Comparison of ENCODE assay signal across 11 cellular contexts in genomic region chr16:51155199-51155607, GRCh38. TPM values are rescaled to one million over a fixed set of nuclear protein-coding genes. Genes with fewer than 3 reads are reported as not detected.
DNase-seq lines count a peak whose midpoint lies in the region; ATAC-seq and TF ChIP-seq lines count a peak whose summit lies in the region.
"Had no signal": no experiment of that assay in that cellular context is flagged by ENCODE, and none has a peak within 500 bp of the region (broad histone marks: within the 10 kb centered on the region; RNA-seq: fewer than 3 reads in every experiment).

No MANE protein-coding gene starts in this region.

- H3K27ac ChIP-seq in AG04450 (ENCODE audit: low read depth, low read length), result peak overlapping the region; percentile 70
- H3K27ac ChIP-seq in IMR-90 (ENCODE audit: insufficient read depth, low read length), result peak overlapping the region; percentile 90
- H3K27ac ChIP-seq in gastroesophageal sphincter, result no peak overlapping the region

- H4K5ac ChIP-seq in IMR-90 (ENCODE audit: low read depth, low read length), result peak overlapping the region; percentile 83

- TF ChIP-seq CTCF in AG04450 (IDR thresholded peaks at IDR 0.05; ENCODE audit: low read depth, low read length) (no peak), IMR-90 (conservative IDR thresholded peaks at IDR 0.05; ENCODE audit: low read depth, low read length) (no peak), fibroblast of the aortic adventitia (IDR thresholded peaks at IDR 0.05; ENCODE audit: insufficient read depth, low read length) (no peak), osteocyte (IDR thresholded peaks at IDR 0.05) (no peak), gastroesophageal sphincter (IDR thresholded peaks at IDR 0.05) (no peak)

- peaks cover 9 to 25% of the 10 kb centered on the region in 2 experiments; a peak in 1 of 4 replicates for H3K79me1 ChIP-seq in IMR-90 (ENCODE audit: low read depth in 1 of 2, low read length in 2 of 2)

- H4K91ac ChIP-seq in IMR-90 (ENCODE audit: insufficient read depth, low read depth, low read length), result peak overlapping the region; percentile 50

- peak overlapping the region; percentile 66 for H2AK9ac ChIP-seq in IMR-90 (replicated peaks; ENCODE audit: low read depth, low read length, poor library complexity)

- H2BK20ac ChIP-seq in IMR-90 (ENCODE audit: low read depth, low read length), result 0 out of 2 replicates have a peak overlapping the region, but pooled peaks have one; percentile 9

- H3K36me3 Mint-ChIP-seq in osteocyte (ENCODE audit: unreplicated experiment), result no peaks in the 10 kb centered on the region

- H3K4me1 ChIP-seq in IMR-90 (ENCODE audit: control insufficient read depth, insufficient read depth, low read length) (peaks cover 7% of the 10 kb centered on the region), gastroesophageal sphincter (peaks cover 0 to 59% (median 31%) of the 10 kb centered on the region in 3 donors)

- H3K4me3 Mint-ChIP-seq in osteocyte (ENCODE audit: unreplicated experiment), result peak overlapping the region; percentile 44
- H3K4me3 Mint-ChIP-seq: activated T-cell treated with anti-CD3 and anti-CD28 coated beads, Interleukin-2, amount 50 U/mL, for 24 hours had no signal

- DNase-seq in AG04450 (ENCODE audit: low read depth, low spot score) (no peak), IMR-90 (no peak), fibroblast of the aortic adventitia (ENCODE audit: low read depth) (no peak), osteocyte (ENCODE audit: extremely low spot score, unreplicated experiment) (no peak), cerebellum (ENCODE audit: low spot score) (no peak), G401 (ENCODE audit: low spot score) (no peak), NCI-H774 (lab: John Stamatoyannopoulos, UW) (no peak)
- DNase-seq: activated T-cell treated with anti-CD3 and anti-CD28 coated beads, Interleukin-2, amount 50 U/mL, for 24 hours; NCI-H2171 treated with DMSO at 0.1 percent for 48 hours; SW 1271 had no signal

- CTCF ChIA-PET in AG04450 (lab: Charles Lee), result interaction anchor here (0.6 kb wide), 1 partner anchor 349 kb away, joined by 3 read pairs; no protein-coding TSS in a partner anchor
- CTCF ChIA-PET in IMR-90 (lab: Yijun Ruan, JAX), result interaction anchor here (0.7 kb wide), 1 partner anchor 307 kb away, joined by 4 read pairs; no protein-coding TSS in a partner anchor

- H3K18ac ChIP-seq in IMR-90 (ENCODE audit: low read depth, low read length), result peak overlapping the region; percentile 71; the same call in 1 of the 2 replicates

- peak overlapping the region; percentile 77 for H3K4ac ChIP-seq in IMR-90 (ENCODE audit: low read depth, low read length)

- POLR2A ChIA-PET in AG04450 (lab: Yijun Ruan, JAX), result no interaction called here
- POLR2A ChIA-PET in IMR-90 (lab: Charles Lee; ENCODE audit: unreplicated experiment), result interaction anchor here (0.8 kb wide), 1 partner anchor 383 kb away, joined by 3 read pairs; no protein-coding TSS in a partner anchor

- peak overlapping the region; percentile 52 for H3K14ac ChIP-seq in IMR-90 (replicated peaks; ENCODE audit: low read depth, low read length)

- H2BK5ac ChIP-seq in IMR-90 (ENCODE audit: low read depth, low read length, poor library complexity, severe bottlenecking), result peak overlapping the region; percentile 47

- peak overlapping the region; percentile 37 to 52; a peak in 2 of 4 replicates for H4K8ac ChIP-seq in IMR-90 (ENCODE audit: low read depth in 2 of 2, low read length in 2 of 2)

- peak overlapping the region; percentile 79 for H3K9ac ChIP-seq in IMR-90 (ENCODE audit: low read depth, low read length)

- intact Hi-C loops in IMR-90 (cut with micrococcal nuclease), result loop anchor here (10.0 kb wide), 2 partner anchors 170 to 240 kb away; no protein-coding TSS in a partner anchor

- peak overlapping the region; percentile 51 for H3K4me3 ChIP-seq in AG04450 (ENCODE audit: low read depth, low read length)
- peak overlapping the region; percentile 32 for H3K4me3 ChIP-seq in IMR-90 (ENCODE audit: insufficient read depth, low read depth, low read length)
- H3K4me3 ChIP-seq in fibroblast of the aortic adventitia (ENCODE audit: low read depth, low read length), result peak overlapping the region; percentile 45
- H3K4me3 ChIP-seq in gastroesophageal sphincter, result peak overlapping the region in 1 of 2 donors; percentile 36

- in situ Hi-C loops in IMR-90 (cut with MboI; ENCODE audit: low sequenced_read_pairs), result no loop called here
- in situ Hi-C loops in G401 (cut with HindIII; ENCODE audit: low sequenced_read_pairs), result no loop called here

- 0 out of 2 replicates have a peak, but pooled peaks cover 5% of the 10 kb centered on the region for H4K20me1 ChIP-seq in IMR-90 (ENCODE audit: insufficient read depth, low read length)

- H3K27me3 ChIP-seq in AG04450 (ENCODE audit: control insufficient read depth, insufficient read depth, low read length), result peaks cover 17% of the 10 kb centered on the region
- H3K27me3 ChIP-seq in IMR-90 (ENCODE audit: control insufficient read depth, insufficient read depth, low read length), result peaks cover 3% of the 10 kb centered on the region; the same call in 1 of the 2 replicates
- peaks cover 97% of the 10 kb centered on the region for H3K27me3 ChIP-seq in gastroesophageal sphincter

- H3K23ac ChIP-seq in IMR-90 (ENCODE audit: low read depth, low read length), result peak overlapping the region; percentile 68; the same call in 1 of the 2 replicates

- H3K4me1 Mint-ChIP-seq in osteocyte (ENCODE audit: unreplicated experiment), result peaks cover 24% of the 10 kb centered on the region

- no peak for TF ChIP-seq RAD21 in IMR-90 (IDR thresholded peaks at IDR 0.05; ENCODE audit: low read length)

- WGBS in IMR-90 (ENCODE audit: extremely low coverage in 2 of 2, insufficient read length in 1 of 2), 2 experiments, result 0% methylated on average over 9 of the region's 20 CpGs; no CpG with 5 or more reads in 1 of the 2 experiments
- WGBS in gastroesophageal sphincter (ENCODE audit: low coverage in 1 of 2), 2 donors, result 0% methylated on average over 7 of the region's 20 CpGs; no CpG with 5 or more reads in 1 of the 2 donors

- H2AK5ac ChIP-seq in IMR-90 (ENCODE audit: low read depth, low read length), result peak overlapping the region; percentile 56; the same call in 1 of the 2 replicates

- no peaks in the 10 kb centered on the region for H3K36me3 ChIP-seq in IMR-90 (ENCODE audit: control insufficient read depth, insufficient read depth, low read length)
- no peaks in the 10 kb centered on the region for H3K36me3 ChIP-seq in gastroesophageal sphincter

- H3K9me3 ChIP-seq in AG04450 (ENCODE audit: control insufficient read depth, insufficient read depth, low read length) (peaks cover 8% of the 10 kb centered on the region; the same call in 1 of the 2 replicates), IMR-90 (ENCODE audit: control insufficient read depth, insufficient read depth, low read length) (no peaks in the 10 kb centered on the region), gastroesophageal sphincter (peaks cover 0 to 4% (median 0%) of the 10 kb centered on the region in 3 donors)

- TF ChIP-seq POLR2A in IMR-90 (IDR thresholded peaks at IDR 0.05; ENCODE audit: low read depth, low read length), result no peak
- TF ChIP-seq POLR2A in gastroesophageal sphincter (IDR thresholded peaks at IDR 0.05), result no peak

- no peaks in the 10 kb centered on the region for H3K9me3 Mint-ChIP-seq in osteocyte (ENCODE audit: unreplicated experiment)
- H3K9me3 Mint-ChIP-seq: activated T-cell treated with anti-CD3 and anti-CD28 coated beads, Interleukin-2, amount 50 U/mL, for 24 hours had no signal

- H3K27ac Mint-ChIP-seq in osteocyte (ENCODE audit: unreplicated experiment), result no peak overlapping the region
- H3K27ac Mint-ChIP-seq: activated T-cell treated with anti-CD3 and anti-CD28 coated beads, Interleukin-2, amount 50 U/mL, for 24 hours had no signal

- dilution Hi-C loops in IMR-90 (cut with HindIII; ENCODE audit: low sequenced_read_pairs, unreplicated experiment), result no loop called here

- no peak overlapping the region; the same call in 1 of the 2 replicates for H3K56ac ChIP-seq in IMR-90 (ENCODE audit: extremely low read depth, insufficient read depth, low read length)

- H2BK120ac ChIP-seq in IMR-90 (ENCODE audit: low read depth, low read length), result peak overlapping the region; percentile 77

- H3K27me3 Mint-ChIP-seq in osteocyte (ENCODE audit: unreplicated experiment), result peaks cover 70% of the 10 kb centered on the region

- no TSS peak for BruUV-seq in IMR-90 (replicated peaks; lab: Mats Ljungman, UMichigan)

- H2AFZ ChIP-seq in IMR-90 (replicated peaks; ENCODE audit: low read length, poor library complexity), result peak overlapping the region; percentile 80

- ATAC-seq in IMR-90 (ENCODE audit: low read depth) (no peak), gastroesophageal sphincter (no peak)

- TF ChIP-seq EP300 in gastroesophageal sphincter (IDR thresholded peaks at IDR 0.05), result no peak

- peak overlapping the region; percentile 86 for H3K4me2 ChIP-seq in IMR-90 (ENCODE audit: low read depth, low read length)

- H2BK15ac ChIP-seq in IMR-90 (ENCODE audit: low read depth, low read length), result peak overlapping the region; percentile 32; the same call in 2 of the 3 replicates

- H3K9me1 ChIP-seq in IMR-90 (ENCODE audit: insufficient read depth, low read length), result no peaks in the 10 kb centered on the region; the same call in 1 of the 2 replicates

TF ChIP-seq in IMR-90, 13 proteins besides CTCF, POLR2A, EP300 and RAD21 (continues in another document):
- TF ChIP-seq RCOR1 (IDR thresholded peaks at IDR 0.05; ENCODE audit: insufficient replicate concordance, low read length), result no peak
- no peak for TF ChIP-seq NFE2L2 (IDR thresholded peaks at IDR 0.05; ENCODE audit: low read depth, low read length)
- no peak for TF ChIP-seq SMC3 (IDR thresholded peaks at IDR 0.05; ENCODE audit: low read depth, low read length)
- no peak for TF ChIP-seq FOS (IDR thresholded peaks at IDR 0.05; ENCODE audit: low read depth, low read length)
- TF ChIP-seq BHLHE40 (IDR thresholded peaks at IDR 0.05; ENCODE audit: low read depth, low read length), result no peak
- no peak for TF ChIP-seq USF2 (IDR thresholded peaks at IDR 0.05; ENCODE audit: low read depth, low read length)

RNA-seq across cellular contexts. Expression of gene SALL1, which starts 4.1 kb away (rescaled TPM):
- polyA plus RNA-seq in AG04450 (2011; rRNA removed), result 9.9 and 11.0 TPM in 2 replicates
- 11.9 and 14.0 TPM in 2 replicates for polyA minus RNA-seq in AG04450 (2011; rRNA and poly(A)+ RNA removed)
- 0.83 and 0.90 TPM in 2 replicates for total RNA-seq in IMR-90 (2012; rRNA removed)
- polyA plus RNA-seq in IMR-90 (2012; rRNA removed), result 4.8 and 5.2 TPM in 2 replicates
- polyA plus RNA-seq in IMR-90 (2012; cell fraction: cytosol; rRNA removed), result 1.9 and 2.5 TPM in 2 replicates
- polyA plus RNA-seq in IMR-90 (2012; cell fraction: nucleus; rRNA removed; ENCODE audit: low replicate concordance), result 5.5 and 7.8 TPM in 2 replicates
- 0.16 and 2.6 TPM in 2 replicates for total RNA-seq in fibroblast of the aortic adventitia (ENCODE audit: low replicate concordance)
- 0.73 and 0.78 TPM in 2 replicates for total RNA-seq in osteocyte
- total RNA-seq in gastroesophageal sphincter, result not detected
- 5.0 TPM for total RNA-seq in cerebellum
- total RNA-seq in G401 (2014; rRNA removed; shearing (Covaris generic)), result not detected in 2 replicates

Comparison
In these comparisons a context has a peak if more than half of its experiments do, and no peak if none do; other contexts are left out.
1. H3K27ac ChIP-seq: peak in AG04450 (single experiment) and IMR-90 (single experiment); none in gastroesophageal sphincter (0 of 4).